In genomic region chr10:102401735-102402511, GRCh38 we compare ENCODE assay signal across 15 cellular contexts. TPM values are rescaled to one million over a fixed set of nuclear protein-coding genes. Genes with fewer than 3 reads are reported as not detected.
DNase-seq lines count a peak whose midpoint lies in the region; ATAC-seq and TF ChIP-seq lines count a peak whose summit lies in the region.
"Had no signal": no experiment of that assay in that cellular context is flagged by ENCODE, and none has a peak within 500 bp of the region (broad histone marks: within the 10 kb centered on the region; RNA-seq: fewer than 3 reads in every experiment).

No MANE protein-coding gene starts in this region.

- intact Hi-C loops in Panc1 (cut with micrococcal nuclease; ENCODE audit: unreplicated experiment): loop anchor here (5.0 kb wide), 1 partner anchor 175 kb away; the partner anchor contains the start of gene ELOVL3
- intact Hi-C loops in heart left ventricle (cut with DNase I): loop anchor here in 1 of 10 donors (5.0 kb wide), 2 partner anchors 175 to 235 kb away; partner anchors contain the start of gene ELOVL3

- H3K4me1 ChIP-seq in Panc1 (ENCODE audit: control insufficient read depth, insufficient read depth, low read length) (peaks cover 40% of the 10 kb centered on the region), heart left ventricle (peaks cover 0 to 34% (median 13%) of the 10 kb centered on the region in 12 donors)

- H3K9me3 ChIP-seq in Panc1 (ENCODE audit: control insufficient read depth, insufficient read depth, low read depth, low read length) (no peaks in the 10 kb centered on the region), heart left ventricle (no peaks in the 10 kb centered on the region)
- H3K9me3 ChIP-seq: Peyer's patch had no signal

- peak overlapping the region; percentile 71 for H3K27ac Mint-ChIP-seq in stimulated activated naive B cell treated with anti-CD40 and anti-IgM and Interleukin-4, amounts not matched to agents 10 μg/mL and 1 μg/mL and 100 μg/mL, for 72 hours

- POLR2A ChIA-PET in Panc1 (lab: Charles Lee): interaction anchor here (0.6 to 0.8 kb wide), 2 partner anchors 14 to 20 kb away, joined by 3 read pairs; no protein-coding TSS in a partner anchor

- TF ChIP-seq POLR2A in heart left ventricle (IDR thresholded peaks at IDR 0.05): no peak

- no peaks in the 10 kb centered on the region for H3K9me3 Mint-ChIP-seq in stimulated activated naive B cell treated with anti-CD40 and anti-IgM and Interleukin-4, amounts not matched to agents 10 μg/mL and 1 μg/mL and 100 μg/mL, for 72 hours

- H3K4me3 Mint-ChIP-seq in stimulated activated naive B cell treated with anti-CD40 and anti-IgM and Interleukin-4, amounts not matched to agents 10 μg/mL and 1 μg/mL and 100 μg/mL, for 72 hours: peak overlapping the region in 1 of 2 donors; percentile 54

- TF ChIP-seq CTCF in Panc1 (IDR thresholded peaks at IDR 0.05) (no peak), heart left ventricle (IDR thresholded peaks at IDR 0.05) (no peak)

- no TSS peak for BruUV-seq in Panc1 (replicated peaks; lab: Mats Ljungman, UMichigan)

- peaks cover 42 to 66% of the 10 kb centered on the region in 2 donors for H3K36me3 Mint-ChIP-seq in stimulated activated naive B cell treated with anti-CD40 and anti-IgM and Interleukin-4, amounts not matched to agents 10 μg/mL and 1 μg/mL and 100 μg/mL, for 72 hours

- in situ Hi-C loops in Panc1 (cut with HindIII; ENCODE audit: low pct_unique_long_range_greater_than_20kb, low sequenced_read_pairs): no loop called here

- no peak overlapping the region for H3K4me3 ChIP-seq in Panc1 (ENCODE audit: low read depth in 2 of 2, low read length in 2 of 2)
- H3K4me3 ChIP-seq in heart left ventricle: no peak overlapping the region
- H3K4me3 ChIP-seq: Peyer's patch had no signal

- peak; percentile 61 for ATAC-seq in Panc1
- ATAC-seq in esophagus mucosa: peak; percentile 62
- no peak for ATAC-seq in stimulated activated naive B cell treated with anti-CD40 and anti-IgM and Interleukin-4, amounts not matched to agents 10 μg/mL and 1 μg/mL and 100 μg/mL, for 72 hours (replicated peaks)
- ATAC-seq in heart left ventricle: no peak

- H3K36me3 ChIP-seq in Panc1 (ENCODE audit: control insufficient read depth, insufficient read depth, low read length): peaks cover 2% of the 10 kb centered on the region; the same call in 1 of the 2 replicates
- peaks cover 0 to 62% (median 21%) of the 10 kb centered on the region in 9 donors for H3K36me3 ChIP-seq in heart left ventricle

- WGBS in heart left ventricle, 4 donors: 87 to 93% (median 88%) methylated on average over 15 to 18 of the region's 18 CpGs

- DNase-seq in activated T-cell treated with anti-CD3 and anti-CD28 coated beads, Interleukin-2, amount 50 U/mL, for 1 hour: peak; percentile 39
- DNase-seq in activated T-cell treated with anti-CD3 and anti-CD28 coated beads for 4 hours (no peak), Panc1 (ENCODE audit: low read depth, low spot score) (no peak), COLO668 (lab: John Stamatoyannopoulos, UW; ENCODE audit: unreplicated experiment) (no peak), heart left ventricle (no peak)
- DNase-seq in stimulated activated naive B cell treated with anti-CD40 and anti-IgM and Interleukin-4, amounts not matched to agents 10 μg/mL and 1 μg/mL and 100 μg/mL, for 72 hours: no peak
- DNase-seq in stimulated activated CD4-positive, alpha-beta T cell treated with anti-CD3 and anti-CD28 coated beads, Interleukin-12 subunit alpha, Interleukin-12 subunit beta, amount 100 ng/mL, for 4 hours: no peak
- DNase-seq: activated CD4-positive, CD25-positive, alpha-beta regulatory T cell treated with anti-CD3 and anti-CD28 coated beads, Interleukin-2, amount 50 U/mL, for 72 hours; activated naive CD4-positive, alpha-beta T cell; NCI-H1930; Peyer's patch; stimulated activated CD4-positive, alpha-beta T cell treated with anti-CD3 and anti-CD28 coated beads, Interleukin-15, amount 100 ng/mL, for 24 hours had no signal

- H3K27me3 Mint-ChIP-seq in stimulated activated naive B cell treated with anti-CD40 and anti-IgM and Interleukin-4, amounts not matched to agents 10 μg/mL and 1 μg/mL and 100 μg/mL, for 72 hours: peaks cover 0 to 3% of the 10 kb centered on the region in 2 donors

- H3K27me3 ChIP-seq in Panc1 (ENCODE audit: control insufficient read depth, insufficient read depth, low read length) (no peaks in the 10 kb centered on the region), heart left ventricle (no peaks in the 10 kb centered on the region)
- H3K27me3 ChIP-seq: Peyer's patch had no signal

- H3K27ac ChIP-seq in Panc1 (ENCODE audit: low read length) (peak overlapping the region; percentile 64), heart left ventricle (peak overlapping the region in 1 of 12 donors; percentile 99)

- peaks cover 39 to 83% of the 10 kb centered on the region in 2 donors for H3K4me1 Mint-ChIP-seq in stimulated activated naive B cell treated with anti-CD40 and anti-IgM and Interleukin-4, amounts not matched to agents 10 μg/mL and 1 μg/mL and 100 μg/mL, for 72 hours

- CTCF ChIA-PET in Panc1 (lab: Charles Lee): interaction anchor here (0.6 kb wide), 1 partner anchor 549 kb away, joined by 9 read pairs; no protein-coding TSS in a partner anchor

RNA-seq across cellular contexts. Expression of gene NFKB2, which starts 6.4 kb away (rescaled TPM):
- 105 TPM for total RNA-seq in Panc1 (2021; ENCODE audit: unreplicated experiment)
- 119 TPM for polyA plus RNA-seq in Panc1 (2012; ENCODE audit: insufficient read length)
- total RNA-seq in esophagus mucosa: 10.3 TPM
- 10 to 100 TPM in 8 of 9 donors, 1 to 10 TPM in 1; 9.6 to 50.4 (median 17.2) TPM for total RNA-seq in heart left ventricle
- 10 to 100 TPM in 1 of 2 donors, 1 to 10 TPM in 1; 9.6 to 20.1 TPM for polyA plus RNA-seq in heart left ventricle

RNA-seq across cellular contexts. Expression of gene PSD, which starts 16.7 kb away (rescaled TPM):
- 2.4 TPM for total RNA-seq in Panc1 (2021; ENCODE audit: unreplicated experiment)
- polyA plus RNA-seq in Panc1 (2012; ENCODE audit: insufficient read length): 8.3 TPM
- total RNA-seq in esophagus mucosa: 2.0 TPM
- 1 to 10 TPM in 4 of 9 donors, under 1 TPM in 5; 0.34 to 1.7 (median 0.86) TPM for total RNA-seq in heart left ventricle
- polyA plus RNA-seq in heart left ventricle: under 1 TPM; 0.14 to 0.76 TPM

RNA-seq across cellular contexts. Expression of gene FBXL15, which starts 18.7 kb away (rescaled TPM):
- total RNA-seq in Panc1 (2021; ENCODE audit: unreplicated experiment): 7.9 TPM
- polyA plus RNA-seq in Panc1 (2012; ENCODE audit: insufficient read length): 17.0 TPM
- 9.4 TPM for total RNA-seq in esophagus mucosa
- 10 to 100 TPM in 6 of 9 donors, 1 to 10 TPM in 3; 6.6 to 13.9 (median 10.2) TPM for total RNA-seq in heart left ventricle
- 10 to 100 TPM in 1 of 2 donors, 1 to 10 TPM in 1; 9.9 to 20.0 TPM for polyA plus RNA-seq in heart left ventricle

RNA-seq across cellular contexts. Expression of gene CUEDC2, which starts 30.5 kb away (rescaled TPM):
- 79.3 TPM for total RNA-seq in Panc1 (2021; ENCODE audit: unreplicated experiment)
- 128 TPM for polyA plus RNA-seq in Panc1 (2012; ENCODE audit: insufficient read length)
- 23.7 TPM for total RNA-seq in esophagus mucosa
- total RNA-seq in heart left ventricle: 100 to 1,000 TPM in 1 of 9 donors, 10 to 100 TPM in 8; 62.0 to 107 (median 79.2) TPM
- 10 to 100 TPM; 73.4 to 81.2 TPM for polyA plus RNA-seq in heart left ventricle

RNA-seq across cellular contexts. Expression of gene C10orf95, which starts 49.4 kb away (rescaled TPM):
- 0.21 TPM for total RNA-seq in Panc1 (2021; ENCODE audit: unreplicated experiment)
- polyA plus RNA-seq in Panc1 (2012; ENCODE audit: insufficient read length): 1.2 TPM
- total RNA-seq in esophagus mucosa: 1.6 TPM
- under 1 TPM in 2 of 9 donors, not detected in 7; 0.18 to 0.21 TPM for total RNA-seq in heart left ventricle
- not detected for polyA plus RNA-seq in heart left ventricle
- polyA plus RNA-seq: AG04450, neural cell had no signal

Comparison
In these comparisons a context has a peak if more than half of its experiments do, and no peak if none do; other contexts are left out.
1. ATAC-seq: peak in Panc1 (single experiment) and esophagus mucosa (single experiment); none in stimulated activated naive B cell treated with anti-CD40 and anti-IgM and Interleukin-4, amounts not matched to agents 10 μg/mL and 1 μg/mL and 100 μg/mL, for 72 hours (0 of 2) and heart left ventricle (0 of 4).